Comparison of ENCODE assay signal across 9 cellular contexts in the genomic region with DNA sequence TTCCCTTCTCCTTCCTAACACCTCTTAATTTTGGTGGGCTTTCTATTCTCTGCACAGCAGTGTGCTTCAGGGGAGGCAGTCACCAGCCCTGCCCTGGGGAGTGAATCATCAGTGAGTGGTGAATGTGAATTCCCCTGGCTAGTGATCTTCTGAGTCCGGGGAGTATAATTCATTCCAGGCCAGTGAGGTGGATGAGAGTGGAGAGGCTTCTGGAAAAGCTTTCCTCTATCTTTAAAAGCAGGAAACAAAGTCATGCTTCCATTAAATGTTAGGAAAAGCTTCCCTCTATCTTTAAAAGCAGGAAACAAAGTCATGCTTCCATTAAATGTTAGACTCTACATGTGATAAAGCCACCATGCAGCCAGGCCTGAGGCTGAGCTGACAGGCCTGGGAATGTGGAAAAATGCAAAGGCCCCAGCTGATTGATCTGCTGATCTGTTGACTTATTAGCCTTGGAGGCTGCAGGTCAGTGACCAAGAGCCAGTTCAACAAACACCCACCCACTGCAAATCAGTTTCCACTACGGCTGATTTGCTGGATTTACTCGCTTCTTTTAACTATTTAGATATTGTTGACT. TPM values are rescaled to one million over a fixed set of nuclear protein-coding genes. Genes with fewer than 3 reads are reported as not detected.
DNase-seq lines count a peak whose midpoint lies in the region; ATAC-seq, FAIRE-seq and TF ChIP-seq lines count a peak whose summit lies in the region.
"Had no signal": no experiment of that assay in that cellular context is flagged by ENCODE, and none has a peak within 500 bp of the region (broad histone marks: within the 10 kb centered on the region; RNA-seq: fewer than 3 reads in every experiment).

No MANE protein-coding gene starts in this region.

- ATAC-seq in activated CD8-positive, alpha-beta T cell treated with anti-CD3 and anti-CD28 coated beads, Interleukin-2, amount 10 ng/mL, durations not matched to agents 7 days and 5 days = no peak
- ATAC-seq in GM21786 (IDR thresholded peaks at IDR 0.05; ENCODE audit: unreplicated experiment) = no peak

- no TSS peak for BruUV-seq in MCF 10A (replicated peaks; lab: Mats Ljungman, UMichigan)

- H3K36me3 Mint-ChIP-seq in MCF 10A (ENCODE audit: insufficient read depth, unreplicated experiment) (no peaks in the 10 kb centered on the region), type B pancreatic cell (no peaks in the 10 kb centered on the region)
- no peaks in the 10 kb centered on the region for H3K36me3 Mint-ChIP-seq in activated CD8-positive, alpha-beta T cell treated with anti-CD3 and anti-CD28 coated beads, Interleukin-2, amount 10 ng/mL, durations not matched to agents 7 days and 5 days (ENCODE audit: low read depth)

- CTCF ChIA-PET in MCF 10A (lab: Yijun Ruan, JAX) = interaction anchor here (0.6 to 1.5 kb wide), 4 partner anchors 20 to 161 kb away, joined by 4 to 5 read pairs (median 4); no protein-coding TSS in a partner anchor
- CTCF ChIA-PET in activated CD8-positive, alpha-beta T cell treated with anti-CD3 and anti-CD28 coated beads, Interleukin-2, amount 10 ng/mL, durations not matched to agents 7 days and 5 days (lab: Charles Lee) = interaction anchor here (0.7 to 4.2 kb wide), 4 partner anchors 24 to 173 kb away, joined by 3 to 21 read pairs (median 4); no protein-coding TSS in a partner anchor

- no peaks in the 10 kb centered on the region for H4K20me1 ChIP-seq in keratinocyte (ENCODE audit: control insufficient read depth, extremely low read depth, insufficient read depth, low read length)

- no peaks in the 10 kb centered on the region for H3K27me3 ChIP-seq in breast epithelium
- no peaks in the 10 kb centered on the region for H3K27me3 ChIP-seq in keratinocyte (ENCODE audit: control insufficient read depth, extremely low read depth, insufficient read depth, low read length)

- TF ChIP-seq CTCF in MCF 10A (IDR thresholded peaks at IDR 0.05; ENCODE audit: unreplicated experiment) = no peak
- no peak for TF ChIP-seq CTCF in breast epithelium (IDR thresholded peaks at IDR 0.05)
- TF ChIP-seq CTCF in keratinocyte (optimal IDR thresholded peaks at IDR 0.05 in 1 of 3, IDR thresholded peaks at IDR 0.05 in 1 of 3, conservative IDR thresholded peaks at IDR 0.05 in 1 of 3; ENCODE audit: extremely low read depth in 1 of 3, insufficient read depth in 2 of 3, low read length in 3 of 3) = no peak
- TF ChIP-seq CTCF in type B pancreatic cell (conservative IDR thresholded peaks at IDR 0.05) = no peak

- H3K4me1 Mint-ChIP-seq in MCF 10A (ENCODE audit: insufficient read depth, unreplicated experiment) = peaks cover 34% of the 10 kb centered on the region
- H3K4me1 Mint-ChIP-seq in activated CD8-positive, alpha-beta T cell treated with anti-CD3 and anti-CD28 coated beads, Interleukin-2, amount 10 ng/mL, durations not matched to agents 7 days and 5 days (ENCODE audit: low read depth) = peaks cover 36% of the 10 kb centered on the region
- H3K4me1 Mint-ChIP-seq in type B pancreatic cell (ENCODE audit: unreplicated experiment) = peaks cover 24% of the 10 kb centered on the region

- H3K27ac Mint-ChIP-seq in MCF 10A (ENCODE audit: low read depth, unreplicated experiment) (peak overlapping the region; percentile 99), type B pancreatic cell (peak overlapping the region; percentile 98)
- H3K27ac Mint-ChIP-seq in activated CD8-positive, alpha-beta T cell treated with anti-CD3 and anti-CD28 coated beads, Interleukin-2, amount 10 ng/mL, durations not matched to agents 7 days and 5 days = no peak overlapping the region

- H3K4me3 ChIP-seq in breast epithelium = no peak overlapping the region
- peak overlapping the region; percentile 21 to 62 (median 62) for H3K4me3 ChIP-seq in keratinocyte (ENCODE audit: control insufficient read depth in 2 of 3, extremely low read depth in 1 of 3, insufficient read depth in 2 of 3, low read depth in 1 of 3, low read length in 3 of 3)

- H3K27me3 Mint-ChIP-seq in MCF 10A (ENCODE audit: insufficient read depth, unreplicated experiment) = no peaks in the 10 kb centered on the region
- H3K27me3 Mint-ChIP-seq in activated CD8-positive, alpha-beta T cell treated with anti-CD3 and anti-CD28 coated beads, Interleukin-2, amount 10 ng/mL, durations not matched to agents 7 days and 5 days (ENCODE audit: low read depth) = no peaks in the 10 kb centered on the region
- no peaks in the 10 kb centered on the region for H3K27me3 Mint-ChIP-seq in type B pancreatic cell

- H3K4me1 ChIP-seq in breast epithelium (no peaks in the 10 kb centered on the region), keratinocyte (ENCODE audit: control insufficient read depth, extremely low read depth, insufficient read depth, low read length) (peaks cover 61% of the 10 kb centered on the region)

- H3K9me3 Mint-ChIP-seq in MCF 10A (ENCODE audit: unreplicated experiment) (no peaks in the 10 kb centered on the region), type B pancreatic cell (no peaks in the 10 kb centered on the region)
- H3K9me3 Mint-ChIP-seq in activated CD8-positive, alpha-beta T cell treated with anti-CD3 and anti-CD28 coated beads, Interleukin-2, amount 10 ng/mL, durations not matched to agents 7 days and 5 days (ENCODE audit: insufficient read depth) = no peaks in the 10 kb centered on the region

- peak overlapping the region in 1 of 2 donors; percentile 3 for H3K27ac ChIP-seq in breast epithelium
- H3K27ac ChIP-seq in keratinocyte (ENCODE audit: control insufficient read depth, insufficient read depth, low read length) = peak overlapping the region; percentile 99

- TF ChIP-seq POLR2A in breast epithelium (IDR thresholded peaks at IDR 0.05) = no peak

- H3K9me1 ChIP-seq in keratinocyte (ENCODE audit: control insufficient read depth, extremely low read depth, insufficient read depth, low read length) = no peaks in the 10 kb centered on the region

- H3K79me2 ChIP-seq in keratinocyte (ENCODE audit: control insufficient read depth, insufficient read depth, low read length) = peaks cover 13% of the 10 kb centered on the region

- no peak overlapping the region for H2AFZ ChIP-seq in keratinocyte (ENCODE audit: control insufficient read depth, low read length)

- dilution Hi-C loops in keratinocyte (cut with MboI; ENCODE audit: extremely low pct_ligation_motif_present, low sequenced_read_pairs) = no loop called here

- peak; percentile 85 for DNase-seq in MCF 10A (ENCODE audit: unreplicated experiment)
- no peak for DNase-seq in breast epithelium (ENCODE audit: low spot score in 2 of 2)
- peak; percentile 38 for DNase-seq in activated CD8-positive, alpha-beta T cell treated with anti-CD3 and anti-CD28 coated beads, Interleukin-2, amount 10 ng/mL, durations not matched to agents 7 days and 5 days
- peak; percentile 82 for DNase-seq in keratinocyte (ENCODE audit: low read depth, low spot score)
- DNase-seq in type B pancreatic cell (ENCODE audit: extremely low spot score, unreplicated experiment) = no peak
- no peak for DNase-seq in SIG-M5 (lab: John Stamatoyannopoulos, UW)
- no peak for DNase-seq in NCI-H446 treated with DMSO at 0.1 percent for 48 hours (lab: John Stamatoyannopoulos, UW)
- DNase-seq: left cardiac atrium had no signal

- FAIRE-seq in keratinocyte (lab: Jason Lieb, UNC) = peak; percentile 88

- H3K9me3 ChIP-seq in breast epithelium = no peaks in the 10 kb centered on the region
- H3K9me3 ChIP-seq in keratinocyte (ENCODE audit: control insufficient read depth, low read depth, low read length) = no peaks in the 10 kb centered on the region

- H3K4me2 ChIP-seq in keratinocyte (ENCODE audit: control insufficient read depth, extremely low read depth, insufficient read depth, low read depth, low read length) = peak overlapping the region; percentile 96

- H3K36me3 ChIP-seq in breast epithelium = no peaks in the 10 kb centered on the region
- H3K36me3 ChIP-seq in keratinocyte (ENCODE audit: control insufficient read depth in 2 of 2, extremely low read depth in 1 of 2, insufficient read depth in 2 of 2, low read length in 2 of 2) = peaks cover 0 to 1% of the 10 kb centered on the region in 2 experiments

- intact Hi-C loops in MCF 10A (cut with micrococcal nuclease) (no loop called here), breast epithelium (cut with DNase I; ENCODE audit: low total_unique reads) (no loop called here)

- peak overlapping the region; percentile 97 for H3K9ac ChIP-seq in keratinocyte (ENCODE audit: control insufficient read depth, extremely low read depth, insufficient read depth, low read length)

- POLR2A ChIA-PET in MCF 10A (lab: Yijun Ruan, JAX) = interaction anchor here (0.6 to 10.3 kb wide), 11 partner anchors 8 to 1298 kb away, joined by 3 to 335 read pairs (median 8); a partner anchor contains a TSS
- POLR2A ChIA-PET in activated CD8-positive, alpha-beta T cell treated with anti-CD3 and anti-CD28 coated beads, Interleukin-2, amount 10 ng/mL, durations not matched to agents 7 days and 5 days (lab: Charles Lee) = interaction anchor here (2.0 kb wide), 1 partner anchor 26 kb away, joined by 5 read pairs; no protein-coding TSS in a partner anchor

- no peak overlapping the region for H3K4me3 Mint-ChIP-seq in MCF 10A (ENCODE audit: unreplicated experiment)
- no peak overlapping the region for H3K4me3 Mint-ChIP-seq in activated CD8-positive, alpha-beta T cell treated with anti-CD3 and anti-CD28 coated beads, Interleukin-2, amount 10 ng/mL, durations not matched to agents 7 days and 5 days
- no peak overlapping the region for H3K4me3 Mint-ChIP-seq in type B pancreatic cell

RNA-seq across cellular contexts. Expression of a gene that starts 25.4 kb away (rescaled TPM):
- 680 and 703 TPM in 2 replicates for total RNA-seq in MCF 10A (2022)
- 1,000 to 10,000 TPM in 1 of 3 donors, 100 to 1,000 TPM in 2; 438 to 1,565 (median 480) TPM for total RNA-seq in breast epithelium
- total RNA-seq in activated CD8-positive, alpha-beta T cell treated with anti-CD3 and anti-CD28 coated beads, Interleukin-2, amount 10 ng/mL, durations not matched to agents 7 days and 5 days = 10 to 100 TPM; 35.0 to 40.2 TPM
- 1,026 to 1,445 TPM (median 1,030 TPM) in 3 replicates for polyA plus RNA-seq in keratinocyte
- 511 TPM for polyA plus RNA-seq in keratinocyte (2011; ENCODE audit: low read depth)
- 420 and 664 TPM in 2 replicates for polyA plus RNA-seq in keratinocyte (2011; cell fraction: cytosol; rRNA removed)
- polyA plus RNA-seq in keratinocyte (2011; cell fraction: nucleus; rRNA removed) = 1,436 and 2,106 TPM in 2 replicates
- polyA plus RNA-seq in keratinocyte (2012; ENCODE audit: low replicate concordance) = 328 and 1,010 TPM in 2 replicates
- 361 to 979 TPM (median 522 TPM) in 3 replicates for polyA minus RNA-seq in keratinocyte
- polyA minus RNA-seq in keratinocyte (2011; cell fraction: cytosol; rRNA and poly(A)+ RNA removed) = 475 TPM
- 1,567 and 2,524 TPM in 2 replicates for polyA minus RNA-seq in keratinocyte (2011; cell fraction: nucleus; rRNA and poly(A)+ RNA removed)
- total RNA-seq in type B pancreatic cell (ENCODE audit: low replicate concordance) = 224 and 240 TPM in 2 replicates

Comparison
In these comparisons a context has a peak if more than half of its experiments do, and no peak if none do; other contexts are left out.
1. DNase-seq: peak in MCF 10A (single experiment), activated CD8-positive, alpha-beta T cell treated with anti-CD3 and anti-CD28 coated beads, Interleukin-2, amount 10 ng/mL, durations not matched to agents 7 days and 5 days (single experiment) and keratinocyte (single experiment); none in breast epithelium (0 of 2), type B pancreatic cell (single experiment), SIG-M5 (single experiment) and NCI-H446 treated with DMSO at 0.1 percent for 48 hours (single experiment).
2. H3K4me3 ChIP-seq: peak in keratinocyte (3 of 3); none in breast epithelium (0 of 3).